ENCODE assay signal across 1 cellular context in genomic region chr7:44748042-44748947, GRCh38.
A peak's percentile ranks its signal among the peaks of the same experiment; 100 is the strongest.
TF ChIP-seq lines count a peak whose summit lies in the region.

Gene ZMIZ2, plus strand, starts transcription at chr7:44748847. Its CDS starts 7,403 bp downstream, at chr7:44756250.

TF ChIP-seq in H1, 55 proteins besides CTCF, POLR2A, EP300 and RAD21:
- TF ChIP-seq SIRT6 (IDR thresholded peaks at IDR 0.05; ENCODE audit: low read length), result no peak
- TF ChIP-seq RNF2 (IDR thresholded peaks at IDR 0.05; ENCODE audit: borderline replicate concordance, low read depth, low read length, missing control alignments, poor library complexity, severe bottlenecking), result no peak
- TF ChIP-seq BACH1 (IDR thresholded peaks at IDR 0.05; ENCODE audit: low read length), result no peak
- no peak for TF ChIP-seq JUND (IDR thresholded peaks at IDR 0.05; ENCODE audit: low read length)
- no peak for TF ChIP-seq HDAC6 (IDR thresholded peaks at IDR 0.05; ENCODE audit: low read depth, low read length)
- TF ChIP-seq POLR2AphosphoS5 (IDR thresholded peaks at IDR 0.05; ENCODE audit: low read depth, low read length), result peak; percentile 49; the same call in 1 of the 2 replicates
- no peak for TF ChIP-seq CTBP2 (IDR thresholded peaks at IDR 0.05; ENCODE audit: borderline replicate concordance, insufficient read depth, insufficient read length, low read length)
- TF ChIP-seq CREB1 (IDR thresholded peaks at IDR 0.05), result 0 out of 2 replicates have a peak, but pooled peaks have one; percentile 15
- no peak for TF ChIP-seq ZNF274 (IDR thresholded peaks at IDR 0.05; ENCODE audit: borderline replicate concordance, extremely low read depth, low read length)
- TF ChIP-seq MAX (IDR thresholded peaks at IDR 0.05), result no peak; the same call in 1 of the 2 replicates
- no peak for TF ChIP-seq KDM5A (IDR thresholded peaks at IDR 0.05; ENCODE audit: low read length)
- peak; percentile 41 for TF ChIP-seq ASH2L (IDR thresholded peaks at IDR 0.05; ENCODE audit: low read length)
- no peak for TF ChIP-seq RFX5 (IDR thresholded peaks at IDR 0.05; ENCODE audit: borderline replicate concordance, low read depth, low read length)
- no peak for TF ChIP-seq BCL11A (IDR thresholded peaks at IDR 0.05; ENCODE audit: low read depth in 2 of 2, low read length in 2 of 2)
- TF ChIP-seq SIN3A (conservative IDR thresholded peaks at IDR 0.05 in 1 of 2, IDR thresholded peaks at IDR 0.05 in 1 of 2; ENCODE audit: low read depth in 1 of 2, low read length in 2 of 2), result no peak; a peak in 1 of 4 replicates
- 0 out of 2 replicates have a peak, but pooled peaks have one; percentile 33 for TF ChIP-seq TBP (IDR thresholded peaks at IDR 0.05; ENCODE audit: low read depth, low read length)
- no peak for TF ChIP-seq KDM1A (IDR thresholded peaks at IDR 0.05; ENCODE audit: borderline replicate concordance, low read length)
- TF ChIP-seq TCF12 (IDR thresholded peaks at IDR 0.05; ENCODE audit: low read depth, low read length), result 0 out of 2 replicates have a peak, but pooled peaks have one; percentile 29
- peak; percentile 75; the same call in 1 of the 2 replicates for TF ChIP-seq YY1 (IDR thresholded peaks at IDR 0.05; ENCODE audit: low read depth, low read length)
- TF ChIP-seq FOSL1 (IDR thresholded peaks at IDR 0.05; ENCODE audit: insufficient read depth, low read depth, low read length), result no peak
- peak; percentile 56 for TF ChIP-seq TAF7 (optimal IDR thresholded peaks at IDR 0.05; ENCODE audit: borderline replicate concordance, low read depth, low read length)
- no peak for TF ChIP-seq MAFK (IDR thresholded peaks at IDR 0.05; ENCODE audit: low read depth, low read length)
- TF ChIP-seq SAP30 (IDR thresholded peaks at IDR 0.05; ENCODE audit: insufficient read depth, insufficient replicate concordance, low read length), result no peak
- TF ChIP-seq HDAC2 (IDR thresholded peaks at IDR 0.05; ENCODE audit: borderline replicate concordance in 1 of 2, low read depth in 2 of 2, low read length in 2 of 2), result no peak
- TF ChIP-seq SP2 (IDR thresholded peaks at IDR 0.05; ENCODE audit: low read length), result no peak
- TF ChIP-seq RBBP5 (IDR thresholded peaks at IDR 0.05; ENCODE audit: borderline replicate concordance, low read depth, low read length), result 0 out of 2 replicates have a peak, but pooled peaks have one; percentile 43
- no peak for TF ChIP-seq SUZ12 (IDR thresholded peaks at IDR 0.05; ENCODE audit: low read length)
- no peak for TF ChIP-seq NANOG (IDR thresholded peaks at IDR 0.05; ENCODE audit: insufficient read depth, low read depth, low read length, poor library complexity, severe bottlenecking)
- TF ChIP-seq GTF2F1 (IDR thresholded peaks at IDR 0.05; ENCODE audit: borderline replicate concordance, low read depth, low read length), result no peak
- no peak for TF ChIP-seq CHD7 (IDR thresholded peaks at IDR 0.05; ENCODE audit: insufficient replicate concordance, low read length)
- TF ChIP-seq ATF2 (IDR thresholded peaks at IDR 0.05; ENCODE audit: low read length), result no peak
- no peak for TF ChIP-seq SIX5 (IDR thresholded peaks at IDR 0.05; ENCODE audit: low read depth, low read length)
- TF ChIP-seq CEBPB (IDR thresholded peaks at IDR 0.05; ENCODE audit: low read depth, low read length), result no peak
- no peak for TF ChIP-seq CBX5 (IDR thresholded peaks at IDR 0.05; ENCODE audit: low read depth, low read length)
- TF ChIP-seq SP4 (IDR thresholded peaks at IDR 0.05; ENCODE audit: low read length), result no peak
- no peak for TF ChIP-seq NRF1 (IDR thresholded peaks at IDR 0.05; ENCODE audit: low read depth, low read length)
- TF ChIP-seq BRCA1 (IDR thresholded peaks at IDR 0.05; ENCODE audit: low read depth, low read length), result no peak
- TF ChIP-seq ATF3 (IDR thresholded peaks at IDR 0.05; ENCODE audit: insufficient read depth, low read depth, low read length), result no peak
- TF ChIP-seq EZH2 (IDR thresholded peaks at IDR 0.05; ENCODE audit: low read depth, low read length, severe bottlenecking), result no peak
- TF ChIP-seq EGR1 (IDR thresholded peaks at IDR 0.05; ENCODE audit: borderline replicate concordance, low read depth, low read length), result peak; percentile 98
- TF ChIP-seq JUN (IDR thresholded peaks at IDR 0.05; ENCODE audit: low read depth, low read length), result no peak
- TF ChIP-seq CHD2 (IDR thresholded peaks at IDR 0.05; ENCODE audit: low read length), result no peak
- TF ChIP-seq TAF1 (IDR thresholded peaks at IDR 0.05; ENCODE audit: low read depth, low read length), result peak; percentile 72
- TF ChIP-seq GABPA (IDR thresholded peaks at IDR 0.05; ENCODE audit: borderline replicate concordance, insufficient read depth, low read length), result no peak
- peak; percentile 81 for TF ChIP-seq PHF8 (conservative IDR thresholded peaks at IDR 0.05; ENCODE audit: low read depth, low read length)
- TF ChIP-seq TEAD4 (IDR thresholded peaks at IDR 0.05; ENCODE audit: low read depth, low read length), result no peak
- peak; percentile 72 for TF ChIP-seq POU5F1 (IDR thresholded peaks at IDR 0.05; ENCODE audit: low read depth, low read length)
- no peak for TF ChIP-seq RXRA (IDR thresholded peaks at IDR 0.05; ENCODE audit: insufficient read depth, low read depth, low read length)
- no peak for TF ChIP-seq USF2 (IDR thresholded peaks at IDR 0.05; ENCODE audit: low read length)
- TF ChIP-seq KDM4A (IDR thresholded peaks at IDR 0.05; ENCODE audit: low read depth, low read length, severe bottlenecking), result peak; percentile 72
- no peak for TF ChIP-seq E2F6 (IDR thresholded peaks at IDR 0.05)
- TF ChIP-seq SRF (IDR thresholded peaks at IDR 0.05; ENCODE audit: low read depth, low read length), result peak; percentile 89
- TF ChIP-seq CBX8 (IDR thresholded peaks at IDR 0.05; ENCODE audit: borderline replicate concordance, low read depth, low read length), result no peak
- TF ChIP-seq CHD1 (IDR thresholded peaks at IDR 0.05; ENCODE audit: low read depth, low read length), result no peak
- TF ChIP-seq SP1 (IDR thresholded peaks at IDR 0.05; ENCODE audit: low read depth, low read length), result no peak
